In genomic region chr6:31114970-31115849, GRCh38 we compare ENCODE assay signal across 1 cellular context.
TF ChIP-seq lines count a peak whose summit lies in the region.

No MANE protein-coding gene starts in this region.

TF ChIP-seq in GM12878, 131 proteins besides CTCF, POLR2A, EP300 and RAD21:
- TF ChIP-seq USF1 (IDR thresholded peaks at IDR 0.05; ENCODE audit: borderline replicate concordance, extremely low read length, insufficient read depth, low read depth, low read length), result no peak
- no peak for TF ChIP-seq MLLT1 (IDR thresholded peaks at IDR 0.05)
